Comparison of ENCODE assay signal across 3 cellular contexts in the genomic region with DNA sequence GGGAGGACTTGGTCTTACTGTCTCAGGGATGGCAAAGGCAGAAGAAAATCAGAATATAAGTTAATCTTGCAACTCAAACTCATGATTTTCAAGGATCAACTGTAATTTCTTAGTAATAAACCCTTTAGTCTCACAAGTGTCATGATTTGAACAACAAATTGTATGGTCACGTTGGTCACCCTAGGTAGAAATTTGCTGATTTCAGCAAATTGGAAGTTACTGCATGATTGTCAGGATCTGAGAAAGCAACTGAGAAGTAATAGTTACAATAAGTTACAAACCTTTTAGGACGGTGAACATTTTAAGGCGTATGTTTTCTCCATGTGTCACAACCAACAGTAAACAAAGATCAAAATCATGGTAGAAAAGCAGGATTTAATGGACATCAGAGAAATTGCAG.
TF ChIP-seq lines count a peak whose summit lies in the region.

No MANE protein-coding gene starts in this region.

TF ChIP-seq in HepG2, 621 proteins besides CTCF, POLR2A, EP300 and RAD21:
- TF ChIP-seq RFX5 (IDR thresholded peaks at IDR 0.05; ENCODE audit: low read depth, low read length) (peak; percentile 53; the same call in 1 of the 2 replicates), MAFK (conservative IDR thresholded peaks at IDR 0.05 in 1 of 2, IDR thresholded peaks at IDR 0.05 in 1 of 2; ENCODE audit: low read length in 2 of 2) (peak; percentile 99), GFI1 (CRISPR knock-in tag; IDR thresholded peaks at IDR 0.05; ENCODE audit: borderline replicate concordance) (no peak), MAFF (IDR thresholded peaks at IDR 0.05; ENCODE audit: low read depth, low read length) (peak; percentile 99)

TF ChIP-seq in IMR-90, 13 proteins besides CTCF, POLR2A, EP300 and RAD21:
- TF ChIP-seq MAFK (IDR thresholded peaks at IDR 0.05; ENCODE audit: low read depth, low read length): peak; percentile 95
- TF ChIP-seq CHD1 (IDR thresholded peaks at IDR 0.05; ENCODE audit: low read depth, low read length): no peak
TF ChIP-seq in IMR-90: peak in this region for 1.

TF ChIP-seq in H1, 55 proteins besides CTCF, POLR2A, EP300 and RAD21:
- TF ChIP-seq MAFK (IDR thresholded peaks at IDR 0.05; ENCODE audit: low read depth, low read length) (peak; percentile 48; the same call in 1 of the 2 replicates), JUN (IDR thresholded peaks at IDR 0.05; ENCODE audit: low read depth, low read length) (no peak)
TF ChIP-seq in H1: peak in this region for 1.
